In genomic region chr2:61184263-61184662, GRCh38 we compare ENCODE assay signal across 26 cellular contexts. TPM values are rescaled to one million over a fixed set of nuclear protein-coding genes. Genes with fewer than 3 reads are reported as not detected.
DNase-seq lines count a peak whose midpoint lies in the region; ATAC-seq, FAIRE-seq and TF ChIP-seq lines count a peak whose summit lies in the region.
"Had no signal": no experiment of that assay in that cellular context is flagged by ENCODE, and none has a peak within 500 bp of the region (broad histone marks: within the 10 kb centered on the region; RNA-seq: fewer than 3 reads in every experiment).

No MANE protein-coding gene starts in this region.

- H3K4me2 ChIP-seq in A549 (no peak overlapping the region), Loucy (ENCODE audit: low read depth, low read length, poor library complexity, severe bottlenecking) (peak overlapping the region; percentile 60)

- no peak overlapping the region for H3K4me3 ChIP-seq in A549
- no peak overlapping the region for H3K4me3 ChIP-seq in CD4-positive, CD25-positive, alpha-beta regulatory T cell (ENCODE audit: low read depth, low read length)
- peak overlapping the region; percentile 33 for H3K4me3 ChIP-seq in Loucy (ENCODE audit: low read length, poor library complexity, severe bottlenecking)
- H3K4me3 ChIP-seq: GM23248, SJCRH30 had no signal

- CTCF ChIA-PET in A549 (lab: Yijun Ruan, JAX) = interaction anchor here (0.6 to 1.5 kb wide), 2 partner anchors 10 to 59 kb away, joined by 3 read pairs; no protein-coding TSS in a partner anchor

- peaks cover 57% of the 10 kb centered on the region for H3K79me2 ChIP-seq in Loucy (ENCODE audit: insufficient read depth, low read length)

- H3K9me3 Mint-ChIP-seq in CD4-positive, CD25-positive, alpha-beta regulatory T cell = no peaks in the 10 kb centered on the region
- no peaks in the 10 kb centered on the region for H3K9me3 Mint-ChIP-seq in memory B cell
- H3K9me3 Mint-ChIP-seq: CD14-positive monocyte had no signal

- H3K36me3 Mint-ChIP-seq in CD4-positive, CD25-positive, alpha-beta regulatory T cell = peaks cover 78% of the 10 kb centered on the region
- peaks cover 37% of the 10 kb centered on the region for H3K36me3 Mint-ChIP-seq in memory B cell

- no peak for TF ChIP-seq POLR2A in A549 (IDR thresholded peaks at IDR 0.05; ENCODE audit: low read length)

- H3K27me3 ChIP-seq in CD4-positive, CD25-positive, alpha-beta regulatory T cell (ENCODE audit: control insufficient read depth, insufficient read depth, low read length) = no peaks in the 10 kb centered on the region
- H3K27me3 ChIP-seq in Loucy (ENCODE audit: insufficient read depth, low read length, poor library complexity, severe bottlenecking) = no peaks in the 10 kb centered on the region
- H3K27me3 ChIP-seq: BE2C, SJCRH30 had no signal

- H3K36me3 ChIP-seq in CD4-positive, CD25-positive, alpha-beta regulatory T cell (ENCODE audit: control insufficient read depth, insufficient read depth, low read length) = peaks cover 84% of the 10 kb centered on the region
- peaks cover 57% of the 10 kb centered on the region for H3K36me3 ChIP-seq in Loucy (ENCODE audit: insufficient read depth, low read length)

- no peak overlapping the region for H2AFZ ChIP-seq in Loucy (ENCODE audit: low read length)
- H2AFZ ChIP-seq: GM23248 had no signal

- no peaks in the 10 kb centered on the region for H3K9me3 ChIP-seq in A549
- H3K9me3 ChIP-seq in CD4-positive, CD25-positive, alpha-beta regulatory T cell (ENCODE audit: control insufficient read depth in 2 of 2, low read length in 2 of 2) = no peaks in the 10 kb centered on the region
- H3K9me3 ChIP-seq in Loucy (ENCODE audit: insufficient read depth, low read depth, low read length) = no peaks in the 10 kb centered on the region
- H3K9me3 ChIP-seq: BE2C, SJCRH30 had no signal

- no peak for TF ChIP-seq EP300 in A549 (IDR thresholded peaks at IDR 0.05)

- H3F3A ChIP-seq in Loucy (ENCODE audit: low read depth) = no peaks in the 10 kb centered on the region

- H3K27ac Mint-ChIP-seq in CD4-positive, CD25-positive, alpha-beta regulatory T cell = peak overlapping the region in 1 of 3 donors; percentile 34
- peak overlapping the region; percentile 28 for H3K27ac Mint-ChIP-seq in memory B cell

- POLR2A ChIA-PET in A549 (lab: Yijun Ruan, JAX) = no interaction called here

- H3K4me3 Mint-ChIP-seq in CD4-positive, CD25-positive, alpha-beta regulatory T cell = no peak overlapping the region
- no peak overlapping the region for H3K4me3 Mint-ChIP-seq in memory B cell
- H3K4me3 Mint-ChIP-seq: CD14-positive monocyte had no signal

- WGBS in A549 (ENCODE audit: missing lambda C conversion rate) = 97% methylated on average over 3 of the region's 3 CpGs

- H3K27me3 Mint-ChIP-seq in CD4-positive, CD25-positive, alpha-beta regulatory T cell = no peaks in the 10 kb centered on the region
- H3K27me3 Mint-ChIP-seq in memory B cell = no peaks in the 10 kb centered on the region

- no peak for TF ChIP-seq CTCF in A549 (IDR thresholded peaks at IDR 0.05)
- no peak for TF ChIP-seq CTCF in Loucy (conservative IDR thresholded peaks at IDR 0.05; ENCODE audit: low read length)

- no peak overlapping the region for H3K9ac ChIP-seq in Loucy (ENCODE audit: low read depth, low read length, poor library complexity, severe bottlenecking)
- H3K9ac ChIP-seq: GM23248 had no signal

- ATAC-seq in A549 = no peak
- ATAC-seq in CD4-positive, CD25-positive, alpha-beta regulatory T cell (ENCODE audit: low read depth in 2 of 2) = no peak
- ATAC-seq in memory B cell (ENCODE audit: low read depth) = no peak
- no peak for ATAC-seq in HG03520 (IDR thresholded peaks at IDR 0.05; ENCODE audit: unreplicated experiment)
- ATAC-seq: Right ventricle myocardium inferior, SK-N-SH treated with all-trans-retinoic acid at 6 μM for 48 hours had no signal

- peaks cover 58% of the 10 kb centered on the region for H4K20me1 ChIP-seq in Loucy (ENCODE audit: insufficient read depth, low read length, poor library complexity, severe bottlenecking)

- peaks cover 5 to 62% (median 44%) of the 10 kb centered on the region in 4 donors for H3K4me1 Mint-ChIP-seq in CD4-positive, CD25-positive, alpha-beta regulatory T cell
- peaks cover 32% of the 10 kb centered on the region for H3K4me1 Mint-ChIP-seq in memory B cell

- H3K27ac ChIP-seq in A549 (no peak overlapping the region), substantia nigra (ENCODE audit: low read depth, low read length, poor library complexity, severe bottlenecking) (no peak overlapping the region)
- H3K27ac ChIP-seq in CD4-positive, CD25-positive, alpha-beta regulatory T cell (ENCODE audit: insufficient read depth, low read length, poor library complexity, severe bottlenecking) = peak overlapping the region; percentile 37
- H3K27ac ChIP-seq: GM23248, SJCRH30 had no signal

- DNase-seq in A549 (ENCODE audit: low read depth in 1 of 2, low spot score in 1 of 2) (no peak), memory B cell (ENCODE audit: low spot score in 2 of 2) (no peak), substantia nigra (lab: John Stamatoyannopoulos, UW) (no peak), NCI-H146 treated with DMSO at 0.1 percent for 48 hours (lab: John Stamatoyannopoulos, UW; ENCODE audit: unreplicated experiment) (no peak), A172 (ENCODE audit: low spot score) (no peak)
- no peak for DNase-seq in CD4-positive, CD25-positive, alpha-beta regulatory T cell
- DNase-seq: BE2C, COR-L47, DMS53, GM23248, H7, KG1, NCI-H1092 treated with DMSO at 0.1 percent for 48 hours, NCI-H1436, NCI-H187 treated with DMSO at 0.1 percent for 48 hours, NCI-H2171 treated with DMSO at 0.1 percent for 48 hours, NCI-H345, NCI-H510A treated with DMSO at 0.1 percent for 48 hours, NCI-H774, SJCRH30 had no signal

- H3K9me2 ChIP-seq in Loucy (replicated peaks; ENCODE audit: low read depth, low read length) = no peaks in the 10 kb centered on the region

- H3K4me1 ChIP-seq in A549 = peaks cover 16% of the 10 kb centered on the region
- peaks cover 34% of the 10 kb centered on the region for H3K4me1 ChIP-seq in CD4-positive, CD25-positive, alpha-beta regulatory T cell (ENCODE audit: control insufficient read depth, insufficient read depth, low read length, poor library complexity, severe bottlenecking)
- peaks cover 53% of the 10 kb centered on the region for H3K4me1 ChIP-seq in Loucy (ENCODE audit: insufficient read depth, low read length, poor library complexity, severe bottlenecking)
- H3K4me1 ChIP-seq: BE2C, SJCRH30 had no signal

- no peak for TF ChIP-seq RAD21 in A549 (conservative IDR thresholded peaks at IDR 0.05 in 1 of 2, IDR thresholded peaks at IDR 0.05 in 1 of 2)

- FAIRE-seq in A549 (lab: Jason Lieb, UNC) = no peak
- FAIRE-seq: G401.6 had no signal

TF ChIP-seq in A549, 52 proteins besides CTCF, POLR2A, EP300 and RAD21:
- TF ChIP-seq MAFK (IDR thresholded peaks at IDR 0.05; ENCODE audit: partially characterized antibody) (peak; percentile 77), ZFP36 (IDR thresholded peaks at IDR 0.05; ENCODE audit: borderline replicate concordance, partially characterized antibody) (no peak)

RNA-seq across cellular contexts. Expression of gene C2orf74, which starts 22.3 kb away (rescaled TPM):
- 32.5 and 47.8 TPM in 2 replicates for polyA plus RNA-seq in A549 (2011; rRNA removed)
- 14.8 and 18.7 TPM in 2 replicates for polyA plus RNA-seq in A549 (2012; cell fraction: cytosol; rRNA removed)
- polyA plus RNA-seq in A549 (2012; cell fraction: nucleus; rRNA removed) = 2.4 and 4.4 TPM in 2 replicates
- 41.8 to 44.5 TPM (median 43.6 TPM) in 3 replicates for polyA plus RNA-seq in A549 (2017; fragmentation: RNase III; extraction: RNeasy Plus Mini Kit Qiagen cat#74134 plus additional on column Dnase treatment)
- polyA minus RNA-seq in A549 (2011; rRNA and poly(A)+ RNA removed) = 6.8 and 7.5 TPM in 2 replicates
- total RNA-seq in CD4-positive, CD25-positive, alpha-beta regulatory T cell = 7.6 TPM
- 10 to 100 TPM; 35.1 to 49.8 (median 44.8) TPM for polyA plus RNA-seq in CD4-positive, CD25-positive, alpha-beta regulatory T cell
- 51.5 and 80.7 TPM in 2 replicates for total RNA-seq in A172 (2014; rRNA removed; shearing (Covaris generic))
